In genomic region chr3:71035886-71036285, GRCh38 we compare ENCODE assay signal across 14 cellular contexts.
A peak's percentile ranks its signal among the peaks of the same experiment; 100 is the strongest.
DNase-seq lines count a peak whose midpoint lies in the region; ATAC-seq, FAIRE-seq and TF ChIP-seq lines count a peak whose summit lies in the region.
"Had no signal": no experiment of that assay in that cellular context is flagged by ENCODE, and none has a peak within 500 bp of the region (broad histone marks: within the 10 kb centered on the region; RNA-seq: fewer than 3 reads in every experiment).

No MANE protein-coding gene starts in this region.

- ATAC-seq in SK-N-SH treated with all-trans-retinoic acid at 6 μM for 48 hours = no peak; the same call in 2 of the 3 replicates
- peak; percentile 7; the same call in 1 of the 2 replicates for ATAC-seq in PC-3
- ATAC-seq in pancreas = no peak
- no peak for ATAC-seq in HG02610 (IDR thresholded peaks at IDR 0.05; ENCODE audit: unreplicated experiment)
- ATAC-seq: A549 had no signal

- peaks cover 0 to 39% of the 10 kb centered on the region in 2 experiments; a peak in 2 of 4 replicates for H3K4me1 ChIP-seq in SK-N-SH (ENCODE audit: control insufficient read depth in 1 of 2, insufficient read depth in 2 of 2, low read depth in 1 of 2, low read length in 1 of 2)
- H3K4me1 ChIP-seq in PC-3 (ENCODE audit: insufficient read depth, low read length) = peaks cover 30% of the 10 kb centered on the region
- H3K4me1 ChIP-seq in fibroblast of lung (ENCODE audit: control insufficient read depth, extremely low read depth, insufficient read depth, low read length) = peaks cover 2% of the 10 kb centered on the region
- H3K4me1 ChIP-seq in pancreas = peaks cover 0 to 10% (median 6%) of the 10 kb centered on the region in 3 donors

- TF ChIP-seq RAD21 in SK-N-SH (IDR thresholded peaks at IDR 0.05; ENCODE audit: low read length) = no peak

- FAIRE-seq in pancreas (lab: Jason Lieb, UNC) = peak; percentile 41
- FAIRE-seq: A549 had no signal

- H4K20me1 ChIP-seq in SK-N-SH (ENCODE audit: insufficient read depth) = peaks cover 13% of the 10 kb centered on the region
- no peaks in the 10 kb centered on the region for H4K20me1 ChIP-seq in PC-3 (ENCODE audit: low read length)
- no peaks in the 10 kb centered on the region for H4K20me1 ChIP-seq in fibroblast of lung (ENCODE audit: control insufficient read depth, extremely low read depth, insufficient read depth, low read length)

- no peak for TF ChIP-seq EP300 in SK-N-SH (IDR thresholded peaks at IDR 0.05; ENCODE audit: borderline replicate concordance in 1 of 2, low read depth in 1 of 2, low read length in 1 of 2)

- peaks cover 20% of the 10 kb centered on the region for H3F3A ChIP-seq in SK-N-SH (replicated peaks; ENCODE audit: insufficient read depth)
- no peaks in the 10 kb centered on the region for H3F3A ChIP-seq in PC-3 (ENCODE audit: low read length, unreplicated experiment)

- intact Hi-C loops in PC-3 (cut with micrococcal nuclease) (loop anchor here (1.0 to 5.0 kb wide), 4 partner anchors 9 to 496 kb away; no protein-coding TSS in a partner anchor), pancreas (cut with DNase I) (no loop called here)

- no TSS peak for BruUV-seq in PC-3 (replicated peaks; lab: Mats Ljungman, UMichigan)

- H2AFZ ChIP-seq in SK-N-SH (ENCODE audit: low read depth) = no peak overlapping the region
- no peak overlapping the region for H2AFZ ChIP-seq in PC-3 (ENCODE audit: low read length)
- H2AFZ ChIP-seq in fibroblast of lung (ENCODE audit: low read length) = no peak overlapping the region

- no peak overlapping the region for H3K4me2 ChIP-seq in SK-N-SH
- H3K4me2 ChIP-seq in PC-3 (ENCODE audit: low read length) = peak overlapping the region; percentile 65
- H3K4me2 ChIP-seq in fibroblast of lung (ENCODE audit: extremely low read depth, insufficient read depth, low read length) = peak overlapping the region; percentile 21
- H3K4me2 ChIP-seq: A549 had no signal

- CTCF ChIA-PET in SK-N-SH (lab: Yijun Ruan, JAX) = interaction anchor here (1.3 kb wide), 1 partner anchor 29 kb away, joined by 3 read pairs; no protein-coding TSS in a partner anchor
- CTCF ChIA-PET in PC-3 (lab: Charles Lee) = interaction anchor here (0.6 kb wide), 1 partner anchor 188 kb away, joined by 3 read pairs; no protein-coding TSS in a partner anchor

- no peak overlapping the region for H3K4me3 ChIP-seq in SK-N-SH (ENCODE audit: low read depth in 2 of 2, low read length in 1 of 2)
- no peak overlapping the region; the same call in 1 of the 2 replicates for H3K4me3 ChIP-seq in PC-3 (ENCODE audit: low read length)
- H3K4me3 ChIP-seq in fibroblast of lung (replicated peaks in 1 of 4; ENCODE audit: control extremely low read depth in 1 of 4, insufficient read depth in 1 of 4, low read depth in 3 of 4, low read length in 4 of 4) = no peak overlapping the region
- H3K4me3 ChIP-seq in pancreas = no peak overlapping the region
- H3K4me3 ChIP-seq: A549 had no signal

- H3K9me3 ChIP-seq in SK-N-SH (no peaks in the 10 kb centered on the region), PC-3 (ENCODE audit: low read length) (no peaks in the 10 kb centered on the region), fibroblast of lung (ENCODE audit: control insufficient read depth, insufficient read depth, low read depth, low read length) (no peaks in the 10 kb centered on the region), pancreas (no peaks in the 10 kb centered on the region)
- H3K9me3 ChIP-seq: A549 had no signal

- H3K9me2 ChIP-seq in SK-N-SH (no peaks in the 10 kb centered on the region), PC-3 (replicated peaks; ENCODE audit: low read length) (no peaks in the 10 kb centered on the region)

- H3K27ac ChIP-seq in SK-N-SH (ENCODE audit: low read depth in 2 of 2, low read length in 1 of 2) = peak overlapping the region; percentile 34 to 55
- peak overlapping the region; percentile 87 for H3K27ac ChIP-seq in PC-3 (ENCODE audit: low read length)
- peak overlapping the region; percentile 0 for H3K27ac ChIP-seq in fibroblast of lung (ENCODE audit: insufficient read depth, low read length)
- H3K27ac ChIP-seq in pancreas = no peak overlapping the region
- H3K27ac ChIP-seq: A549 had no signal

- H3K27me3 ChIP-seq in SK-N-SH (ENCODE audit: insufficient read depth) (no peaks in the 10 kb centered on the region), PC-3 (ENCODE audit: low read length) (no peaks in the 10 kb centered on the region), fibroblast of lung (ENCODE audit: control insufficient read depth, insufficient read depth, low read length) (no peaks in the 10 kb centered on the region), pancreas (no peaks in the 10 kb centered on the region)

- no peak for DNase-seq in SK-N-SH
- no peak for DNase-seq in PC-3
- DNase-seq in fibroblast of lung (ENCODE audit: low read depth in 2 of 2) = peak in 1 of 2 donors; percentile 44
- no peak for DNase-seq in pancreas
- no peak for DNase-seq in NCI-H524 (lab: John Stamatoyannopoulos, UW)
- no peak for DNase-seq in NCI-H345 treated with DMSO at 0.1 percent for 48 hours (lab: John Stamatoyannopoulos, UW; ENCODE audit: unreplicated experiment)
- DNase-seq: DMS53, NCI-H1694, NCI-H748 treated with DMSO at 0.1 percent for 48 hours, SIG-M5, trophoblast cell had no signal

- H3K36me3 ChIP-seq in SK-N-SH (replicated peaks in 1 of 2; ENCODE audit: control insufficient read depth in 1 of 2, insufficient read depth in 2 of 2, low read length in 1 of 2) (peaks cover 14 to 74% of the 10 kb centered on the region in 2 experiments), PC-3 (ENCODE audit: low read depth, low read length) (peaks cover 22% of the 10 kb centered on the region), fibroblast of lung (ENCODE audit: control insufficient read depth, insufficient read depth, low read length) (peaks cover 9% of the 10 kb centered on the region), pancreas (peaks cover 0 to 19% (median 4%) of the 10 kb centered on the region in 3 donors)

- TF ChIP-seq CTCF in SK-N-SH (IDR thresholded peaks at IDR 0.05) (no peak), PC-3 (conservative IDR thresholded peaks at IDR 0.05; ENCODE audit: low read depth, low read length) (no peak), fibroblast of lung (conservative IDR thresholded peaks at IDR 0.05 in 1 of 2, IDR thresholded peaks at IDR 0.05 in 1 of 2; ENCODE audit: low read depth in 1 of 2, low read length in 2 of 2) (no peak), pancreas (IDR thresholded peaks at IDR 0.05) (no peak)

- POLR2A ChIA-PET in SK-N-SH (lab: Yijun Ruan, JAX) (no interaction called here), PC-3 (lab: Charles Lee; ENCODE audit: unreplicated experiment) (interaction anchor here (0.6 kb wide), 2 partner anchors 11 to 24 kb away, joined by 3 to 5 read pairs; no protein-coding TSS in a partner anchor)

- H3K9ac ChIP-seq in SK-N-SH (no peak overlapping the region), PC-3 (ENCODE audit: low read length) (peak overlapping the region; percentile 28), fibroblast of lung (ENCODE audit: insufficient read depth, low read length) (no peak overlapping the region)

- 91% methylated on average over 5 of the region's 5 CpGs for WGBS in SK-N-SH (ENCODE audit: low lambda C conversion rate)
- WGBS in pancreas, 2 donors = 89 to 91% methylated on average over 5 of the region's 5 CpGs

- H3K79me2 ChIP-seq in SK-N-SH (ENCODE audit: insufficient read depth) = peaks cover 100% of the 10 kb centered on the region
- H3K79me2 ChIP-seq in PC-3 (ENCODE audit: low read length) = peaks cover 6% of the 10 kb centered on the region; the same call in 1 of the 2 replicates
- peaks cover 79% of the 10 kb centered on the region for H3K79me2 ChIP-seq in fibroblast of lung (ENCODE audit: control insufficient read depth, insufficient read depth, low read length)

TF ChIP-seq in SK-N-SH, 30 proteins besides CTCF, POLR2A, EP300 and RAD21 (continues in another document):
- no peak for TF ChIP-seq RCOR1 (IDR thresholded peaks at IDR 0.05; ENCODE audit: low read length)
- no peak for TF ChIP-seq NRF1 (IDR thresholded peaks at IDR 0.05; ENCODE audit: low read depth, low read length)
- TF ChIP-seq MAX (IDR thresholded peaks at IDR 0.05; ENCODE audit: low read depth) = no peak
- no peak for TF ChIP-seq RXRA (IDR thresholded peaks at IDR 0.05; ENCODE audit: borderline replicate concordance, low read depth)
- TF ChIP-seq EZH2phosphoT487 (IDR thresholded peaks at IDR 0.05; ENCODE audit: borderline replicate concordance, low read depth) = no peak
- TF ChIP-seq MEF2A (IDR thresholded peaks at IDR 0.05; ENCODE audit: borderline replicate concordance, low read depth) = no peak
- no peak for TF ChIP-seq FOXM1 (IDR thresholded peaks at IDR 0.05; ENCODE audit: low read depth)
- no peak for TF ChIP-seq TAF1 (IDR thresholded peaks at IDR 0.05; ENCODE audit: borderline replicate concordance, low read depth, low read length)
- TF ChIP-seq ELF1 (IDR thresholded peaks at IDR 0.05) = no peak

TF ChIP-seq in SK-N-SH treated with all-trans-retinoic acid at 6 μM for 48 hours, 23 proteins besides CTCF, POLR2A, EP300 and RAD21:
- TF ChIP-seq POU6F1 (CRISPR knock-in tag; IDR thresholded peaks at IDR 0.05; ENCODE audit: borderline replicate concordance, low read depth) = no peak
TF ChIP-seq in SK-N-SH treated with all-trans-retinoic acid at 6 μM for 48 hours: peak in this region for 0.

Comparison
In these comparisons a context has a peak if more than half of its experiments do, and no peak if none do; other contexts are left out.
1. H3K27ac ChIP-seq: peak in SK-N-SH (2 of 2), PC-3 (single experiment) and fibroblast of lung (single experiment); none in pancreas (0 of 4).